In genomic region chr7:101165075-101165957, GRCh38 we compare ENCODE assay signal across 8 cellular contexts. TPM values are rescaled to one million over a fixed set of nuclear protein-coding genes. Genes with fewer than 3 reads are reported as not detected.
DNase-seq lines count a peak whose midpoint lies in the region; ATAC-seq and TF ChIP-seq lines count a peak whose summit lies in the region.

Gene VGF, minus strand, starts transcription at chr7:101165569. Its CDS starts 726 bp downstream, at chr7:101164843.

- H3K27me3 ChIP-seq in GM06990 (replicated peaks; ENCODE audit: control insufficient read depth, insufficient read depth, low read length), result no peaks in the 10 kb centered on the region; the same call in none of the 2 replicates
- peaks cover 34% of the 10 kb centered on the region for H3K27me3 ChIP-seq in adrenal gland
- H3K27me3 ChIP-seq in left ventricle myocardium inferior (ENCODE audit: low read depth), result peaks cover 100% of the 10 kb centered on the region
- H3K27me3 ChIP-seq in uterus, result peaks cover 39 to 47% of the 10 kb centered on the region in 2 donors

- peak within 1 kb of the TSS; percentile 45 for H3K4me3 ChIP-seq in GM06990 (replicated peaks; ENCODE audit: low read depth, low read length)
- peak within 1 kb of the TSS in 1 of 4 donors; percentile 8 for H3K4me3 ChIP-seq in adrenal gland
- H3K4me3 ChIP-seq in left ventricle myocardium inferior, result peak within 1 kb of the TSS; percentile 55
- no peak within 1 kb of the TSS for H3K4me3 ChIP-seq in uterus

- no peaks in the 10 kb centered on the region for H3K9me3 Mint-ChIP-seq in T-helper 1 cell treated with Interleukin-12 subunit alpha and Interleukin-12 subunit beta and Interleukin-4 antibody, amounts not matched to agents 30 μg/mL and 1 μg/mL, for 36 hours

- no peak within 1 kb of the TSS for H3K27ac ChIP-seq in adrenal gland
- H3K27ac ChIP-seq in left ventricle myocardium inferior (replicated peaks), result no peak within 1 kb of the TSS
- H3K27ac ChIP-seq in uterus, result no peak within 1 kb of the TSS

- TF ChIP-seq CTCF in GM06990 (IDR thresholded peaks at IDR 0.05; ENCODE audit: insufficient read depth, low read length, poor library complexity, severe bottlenecking), result no peak
- no peak for TF ChIP-seq CTCF in adrenal gland (IDR thresholded peaks at IDR 0.05)
- no peak for TF ChIP-seq CTCF in left ventricle myocardium inferior (IDR thresholded peaks at IDR 0.05; ENCODE audit: borderline replicate concordance)
- no peak for TF ChIP-seq CTCF in uterus (IDR thresholded peaks at IDR 0.05)

- peak; percentile 59 for ATAC-seq in HG02840 (IDR thresholded peaks at IDR 0.05; ENCODE audit: low FRiP score, unreplicated experiment)

- no peaks in the 10 kb centered on the region for H3K9me3 ChIP-seq in adrenal gland (replicated peaks in 1 of 3)
- H3K9me3 ChIP-seq in left ventricle myocardium inferior (replicated peaks), result no peaks in the 10 kb centered on the region
- H3K9me3 ChIP-seq in uterus, result no peaks in the 10 kb centered on the region

- DNase-seq in GM06990 (ENCODE audit: extremely low read depth, insufficient read length), result peak; percentile 93
- peak; percentile 85 for DNase-seq in NCI-H1694 treated with DMSO at 0.1 percent for 48 hours (lab: John Stamatoyannopoulos, UW)
- peak; percentile 91 to 96 (median 92) for DNase-seq in adrenal gland
- DNase-seq in left ventricle myocardium inferior, result peak; percentile 91
- peak; percentile 87 for DNase-seq in putamen (ENCODE audit: low spot score)
- peak; percentile 77 to 85 for DNase-seq in uterus

- intact Hi-C loops in adrenal gland (cut with DNase I), result loop anchor here in 1 of 2 donors (10.0 kb wide), 1 partner anchor 271 kb away; the partner anchor contains the start of gene ACHE
- intact Hi-C loops in left ventricle myocardium inferior (cut with micrococcal nuclease), result no loop called here
- intact Hi-C loops in uterus (cut with DNase I; ENCODE audit: low total_unique reads), result no loop called here

- peaks cover 29% of the 10 kb centered on the region for H3K4me1 Mint-ChIP-seq in T-helper 1 cell treated with Interleukin-12 subunit alpha and Interleukin-12 subunit beta and Interleukin-4 antibody, amounts not matched to agents 30 μg/mL and 1 μg/mL, for 36 hours (ENCODE audit: low read depth)

- H3K27me3 Mint-ChIP-seq in T-helper 1 cell treated with Interleukin-12 subunit alpha and Interleukin-12 subunit beta and Interleukin-4 antibody, amounts not matched to agents 30 μg/mL and 1 μg/mL, for 36 hours (ENCODE audit: low read depth), result peaks cover 65% of the 10 kb centered on the region

- no peaks in the 10 kb centered on the region for H3K36me3 ChIP-seq in GM06990 (ENCODE audit: control insufficient read depth, insufficient read depth, low read length)
- no peaks in the 10 kb centered on the region for H3K36me3 ChIP-seq in adrenal gland (replicated peaks in 1 of 2)
- H3K36me3 ChIP-seq in left ventricle myocardium inferior, result peaks cover 3% of the 10 kb centered on the region
- no peaks in the 10 kb centered on the region for H3K36me3 ChIP-seq in uterus

- peak within 1 kb of the TSS; percentile 86 for H3K4me3 Mint-ChIP-seq in T-helper 1 cell treated with Interleukin-12 subunit alpha and Interleukin-12 subunit beta and Interleukin-4 antibody, amounts not matched to agents 30 μg/mL and 1 μg/mL, for 36 hours

- WGBS in adrenal gland, 4 donors, result 1 to 6% (median 3%) methylated on average over 35 to 74 of the region's 74 CpGs

- H3K36me3 Mint-ChIP-seq in T-helper 1 cell treated with Interleukin-12 subunit alpha and Interleukin-12 subunit beta and Interleukin-4 antibody, amounts not matched to agents 30 μg/mL and 1 μg/mL, for 36 hours (ENCODE audit: low read depth), result peaks cover 4% of the 10 kb centered on the region

- TF ChIP-seq POLR2A in adrenal gland (IDR thresholded peaks at IDR 0.05) (peak in 1 of 2 donors; percentile 16), uterus (IDR thresholded peaks at IDR 0.05) (no peak)

- H3K4me1 ChIP-seq in adrenal gland (replicated peaks in 1 of 2) (peaks cover 12 to 34% of the 10 kb centered on the region in 2 donors), left ventricle myocardium inferior (peaks cover 50% of the 10 kb centered on the region), uterus (peaks cover 6 to 23% of the 10 kb centered on the region in 2 donors)

- H3K27ac Mint-ChIP-seq in T-helper 1 cell treated with Interleukin-12 subunit alpha and Interleukin-12 subunit beta and Interleukin-4 antibody, amounts not matched to agents 30 μg/mL and 1 μg/mL, for 36 hours, result peak within 1 kb of the TSS; percentile 86

RNA-seq across cellular contexts. Expression of gene VGF, which starts in this region (rescaled TPM):
- total RNA-seq in adrenal gland, result 10 to 100 TPM in 2 of 8 donors, 1 to 10 TPM in 2, under 1 TPM in 1, not detected in 3; 0.97 to 14.3 (median 2.0) TPM
- polyA plus RNA-seq in adrenal gland, result 10 to 100 TPM in 1 of 3 donors, 1 to 10 TPM in 2; 1.9 to 12.8 (median 4.6) TPM
- not detected for total RNA-seq in left ventricle myocardium inferior
- total RNA-seq in uterus, result under 1 TPM in 1 of 4 donors, not detected in 3; 0.14 TPM

Comparison
In these comparisons a context has a peak if more than half of its experiments do, and no peak if none do; other contexts are left out.
1. Peak in DNase-seq and H3K4me3 ChIP-seq in left ventricle myocardium inferior; RNA of the gene not detected or under 1 TPM.
2. Peak in DNase-seq in uterus; RNA of the gene not detected or under 1 TPM.